ENCODE assay signal across 29 cellular contexts in genomic region chrX:105221374-105221773, GRCh38. TPM values are rescaled to one million over a fixed set of nuclear protein-coding genes. Genes with fewer than 3 reads are reported as not detected.
"Had no signal": no experiment of that assay in that cellular context is flagged by ENCODE, and none has a peak within 500 bp of the region (broad histone marks: within the 10 kb centered on the region; RNA-seq: fewer than 3 reads in every experiment).

No MANE protein-coding gene starts in this region.

- H3K36me3 ChIP-seq: brain microvascular endothelial cell, cardiac muscle cell had no signal

- H3K4me1 Mint-ChIP-seq: activated CD4-positive, alpha-beta T cell treated with anti-CD3 and anti-CD28 coated beads, Interleukin-2, amount 10 ng/mL, durations not matched to agents 7 days and 5 days; activated naive CD8-positive, alpha-beta T cell treated with anti-CD3 and anti-CD28 coated beads, Interleukin-2, amount 50 U/mL, for 24 hours had no signal

- H3K4me3 Mint-ChIP-seq: activated CD4-positive, alpha-beta memory T cell treated with anti-CD3 and anti-CD28 coated beads for 36 hours; activated CD4-positive, alpha-beta T cell treated with anti-CD3 and anti-CD28 coated beads, Interleukin-2, amount 10 ng/mL, durations not matched to agents 7 days and 5 days; activated naive CD8-positive, alpha-beta T cell treated with anti-CD3 and anti-CD28 coated beads, Interleukin-2, amount 50 U/mL, for 24 hours; activated T-cell treated with anti-CD3 and anti-CD28 coated beads, Interleukin-2, amount 50 U/mL, for 4 hours had no signal

- H3K27me3 ChIP-seq: brain microvascular endothelial cell, cardiac muscle cell had no signal

- H3K9me3 Mint-ChIP-seq: activated CD4-positive, alpha-beta T cell treated with anti-CD3 and anti-CD28 coated beads, Interleukin-2, amount 10 ng/mL, durations not matched to agents 7 days and 5 days; activated naive CD8-positive, alpha-beta T cell treated with anti-CD3 and anti-CD28 coated beads, Interleukin-2, amount 50 U/mL, for 24 hours; activated T-cell treated with anti-CD3 and anti-CD28 coated beads, Interleukin-2, amount 50 U/mL, for 4 hours had no signal

- H3K4me3 ChIP-seq: cardiac muscle cell had no signal

- DNase-seq: activated CD4-positive, alpha-beta memory T cell treated with anti-CD3 and anti-CD28 coated beads for 36 hours; activated CD4-positive, alpha-beta T cell treated with anti-CD3 and anti-CD28 coated beads, Interleukin-2, amount 10 ng/mL, durations not matched to agents 7 days and 5 days; activated CD4-positive, CD25-positive, alpha-beta regulatory T cell; activated CD8-positive, alpha-beta memory T cell treated with anti-CD3 and anti-CD28 coated beads for 24 hours; activated effector memory CD4-positive, alpha-beta T cell treated with anti-CD3 and anti-CD28 coated beads, Interleukin-2, amount 50 U/mL, for 16 hours; activated naive CD4-positive, alpha-beta T cell treated with Interleukin-2 at 50 U/mL for 16 hours; activated naive CD8-positive, alpha-beta T cell treated with anti-CD3 and anti-CD28 coated beads, Interleukin-2, amount 50 U/mL, for 24 hours; activated T-cell treated with anti-CD3 and anti-CD28 coated beads, Interleukin-2, amount 50 U/mL, for 4 hours; amygdala; brain microvascular endothelial cell; KG1; NCI-H1092; NCI-H1417; NCI-H2029; NCI-H2107; NCI-H2171 treated with DMSO at 0.1 percent for 48 hours; NCI-H226; NCI-H526; NCI-H774; SIG-M5; T-helper 1 cell had no signal

- H3K27ac ChIP-seq: brain microvascular endothelial cell, cardiac muscle cell, VCaP had no signal

- H3K27me3 Mint-ChIP-seq: activated CD4-positive, alpha-beta memory T cell treated with anti-CD3 and anti-CD28 coated beads for 36 hours; activated CD4-positive, alpha-beta T cell treated with anti-CD3 and anti-CD28 coated beads, Interleukin-2, amount 10 ng/mL, durations not matched to agents 7 days and 5 days; activated naive CD8-positive, alpha-beta T cell treated with anti-CD3 and anti-CD28 coated beads, Interleukin-2, amount 50 U/mL, for 24 hours had no signal

- H3K36me3 Mint-ChIP-seq: activated CD4-positive, alpha-beta memory T cell treated with anti-CD3 and anti-CD28 coated beads for 36 hours; activated naive CD4-positive, alpha-beta T cell treated with anti-CD3 and anti-CD28 coated beads, Interleukin-2, amount 50 U/mL, for 72 hours had no signal

- ATAC-seq: activated naive CD4-positive, alpha-beta T cell treated with anti-CD3 and anti-CD28 coated beads, Interleukin-2, amount 50 U/mL, for 72 hours; activated naive CD8-positive, alpha-beta T cell treated with anti-CD3 and anti-CD28 coated beads, Interleukin-2, amount 50 U/mL, for 24 hours; activated T-cell treated with anti-CD3 and anti-CD28 coated beads, Interleukin-2, amount 50 U/mL, for 4 hours had no signal

- H3K27ac Mint-ChIP-seq: activated CD4-positive, alpha-beta memory T cell treated with anti-CD3 and anti-CD28 coated beads for 36 hours; activated CD4-positive, alpha-beta T cell treated with anti-CD3 and anti-CD28 coated beads, Interleukin-2, amount 10 ng/mL, durations not matched to agents 7 days and 5 days; activated naive CD4-positive, alpha-beta T cell treated with anti-CD3 and anti-CD28 coated beads, Interleukin-2, amount 50 U/mL, for 72 hours; activated naive CD8-positive, alpha-beta T cell treated with anti-CD3 and anti-CD28 coated beads, Interleukin-2, amount 50 U/mL, for 24 hours had no signal

RNA-seq across cellular contexts. Expression of gene TEX13A, which starts 0.9 kb away (rescaled TPM):
- total RNA-seq: activated CD4-positive, alpha-beta memory T cell treated with anti-CD3 and anti-CD28 coated beads for 36 hours; activated CD4-positive, alpha-beta T cell treated with anti-CD3 and anti-CD28 coated beads, Interleukin-2, amount 10 ng/mL, durations not matched to agents 7 days and 5 days; activated naive CD4-positive, alpha-beta T cell treated with anti-CD3 and anti-CD28 coated beads, Interleukin-2, amount 50 U/mL, for 72 hours; activated T-cell treated with anti-CD3 and anti-CD28 coated beads, Interleukin-2, amount 50 U/mL, for 4 hours; cardiac muscle cell; LHCN-M2; M059J; NCI-H460; RPMI7951; T-helper 2 cell treated with Interferon-gamma antibody and Interleukin-4, amounts not matched to agents 100 ng/mL and 5 ng/mL, for 36 hours had no signal
